In the genomic region with DNA sequence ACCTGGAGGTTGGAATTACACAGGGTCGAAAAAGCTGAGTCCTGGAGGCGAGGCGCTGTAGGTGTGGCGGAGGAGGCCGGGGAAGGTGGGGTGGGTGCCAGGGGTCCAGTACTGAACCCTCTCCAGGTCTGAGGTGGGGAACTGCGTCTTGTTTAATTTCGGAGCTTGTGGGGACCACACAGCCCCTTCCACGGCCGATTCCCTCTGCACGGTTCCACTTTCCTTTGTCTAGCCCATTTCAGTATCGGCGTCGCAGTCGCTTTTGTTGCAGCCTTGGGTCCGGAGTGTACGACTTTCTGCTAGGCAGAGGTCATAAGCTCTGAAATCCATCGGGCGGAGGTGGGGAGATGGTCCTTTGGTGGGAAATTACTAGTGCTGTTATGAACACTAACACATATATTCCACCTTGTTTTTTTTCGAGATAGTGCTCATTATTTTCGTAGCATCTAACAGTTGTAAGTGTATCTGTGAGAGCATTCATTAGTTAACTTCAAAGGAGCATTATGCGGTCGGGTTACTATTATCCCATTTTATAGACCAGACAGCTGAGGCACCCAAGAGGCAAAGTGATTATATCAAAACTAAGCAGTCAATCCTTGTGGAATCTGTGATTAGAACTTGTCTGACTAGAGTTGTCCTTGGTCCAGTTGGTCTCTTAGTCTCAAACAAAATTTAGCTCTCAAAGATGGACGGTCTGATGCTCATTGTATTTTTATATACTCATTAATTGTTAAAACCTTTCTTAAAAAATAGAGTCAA, we compare ENCODE assay signal across 8 cellular contexts. TPM values are rescaled to one million over a fixed set of nuclear protein-coding genes. Genes with fewer than 3 reads are reported as not detected.
DNase-seq lines count a peak whose midpoint lies in the region; ATAC-seq and TF ChIP-seq lines count a peak whose summit lies in the region.

No MANE protein-coding gene starts in this region.

- no peaks in the 10 kb centered on the region for H3K27me3 ChIP-seq in muscle layer of colon (ENCODE audit: control insufficient read depth in 1 of 2, insufficient read depth in 2 of 2, low read length in 2 of 2)

- peak; percentile 2 for ATAC-seq in HG03571 (IDR thresholded peaks at IDR 0.05; ENCODE audit: unreplicated experiment)

- H3K4me3 ChIP-seq in muscle layer of colon (ENCODE audit: low read depth in 1 of 2, low read length in 2 of 2), result peak overlapping the region; percentile 79 to 93

- peak overlapping the region; percentile 11 for H3K9ac ChIP-seq in muscle layer of colon (ENCODE audit: low read length)

- H3K4me1 Mint-ChIP-seq in endothelial cell (ENCODE audit: unreplicated experiment), result peaks cover 9% of the 10 kb centered on the region

- H3K36me3 ChIP-seq in muscle layer of colon (ENCODE audit: insufficient read depth, low read length), result no peaks in the 10 kb centered on the region

- TF ChIP-seq CTCF in endothelial cell (IDR thresholded peaks at IDR 0.05; ENCODE audit: unreplicated experiment), result no peak

- peak overlapping the region; percentile 93 for H3K4me3 Mint-ChIP-seq in endothelial cell (ENCODE audit: unreplicated experiment)

- peak overlapping the region; percentile 49 for H3K27ac ChIP-seq in muscle layer of colon (ENCODE audit: low read depth, low read length)

- peaks cover 13% of the 10 kb centered on the region for H3K4me1 ChIP-seq in muscle layer of colon (ENCODE audit: insufficient read depth, low read length)

- DNase-seq in AG20443 (ENCODE audit: low spot score), result peak; percentile 41
- peak; percentile 21 for DNase-seq in endothelial cell (ENCODE audit: low spot score)
- DNase-seq in GF-D8 (lab: John Stamatoyannopoulos, UW), result no peak
- no peak for DNase-seq in HK-2 (ENCODE audit: unreplicated experiment)
- DNase-seq in SKM-1 (lab: John Stamatoyannopoulos, UW; ENCODE audit: unreplicated experiment), result no peak
- DNase-seq in ecto neural progenitor cell (ENCODE audit: low spot score), result no peak

- H3K9me3 ChIP-seq in muscle layer of colon (ENCODE audit: low read length), result no peaks in the 10 kb centered on the region

- peaks cover 6% of the 10 kb centered on the region for H3K27me3 Mint-ChIP-seq in endothelial cell (ENCODE audit: unreplicated experiment)

- peak overlapping the region; percentile 11 for H3K27ac Mint-ChIP-seq in endothelial cell (ENCODE audit: unreplicated experiment)

- H3K9me3 Mint-ChIP-seq in endothelial cell (ENCODE audit: unreplicated experiment), result no peaks in the 10 kb centered on the region

- H3K36me3 Mint-ChIP-seq in endothelial cell (ENCODE audit: low read depth, unreplicated experiment), result no peaks in the 10 kb centered on the region

RNA-seq across cellular contexts. Expression of gene RNF180, which starts 0.7 kb away (rescaled TPM):
- total RNA-seq in endothelial cell (ENCODE audit: unreplicated experiment), result 7.8 TPM

Comparison
In these comparisons a context has a peak if more than half of its experiments do, and no peak if none do; other contexts are left out.
1. DNase-seq: peak in AG20443 (single experiment) and endothelial cell (single experiment); none in GF-D8 (single experiment), HK-2 (single experiment), SKM-1 (single experiment) and ecto neural progenitor cell (single experiment).